ENCODE assay signal across 18 cellular contexts in genomic region chr7:24435002-24435401, GRCh38.
A peak's percentile ranks its signal among the peaks of the same experiment; 100 is the strongest.
DNase-seq lines count a peak whose midpoint lies in the region; ATAC-seq lines count a peak whose summit lies in the region.
"Had no signal": no experiment of that assay in that cellular context is flagged by ENCODE, and none has a peak within 500 bp of the region (broad histone marks: within the 10 kb centered on the region; RNA-seq: fewer than 3 reads in every experiment).

No MANE protein-coding gene starts in this region.

- DNase-seq in NCI-H748 (lab: John Stamatoyannopoulos, UW; ENCODE audit: unreplicated experiment) (peak; percentile 26), NCI-H748 treated with DMSO at 0.1 percent for 48 hours (lab: John Stamatoyannopoulos, UW) (no peak), NCI-H69 (lab: John Stamatoyannopoulos, UW) (peak; percentile 40), iPS DF 4.7 (ENCODE audit: extremely low read depth, low spot score) (peak; percentile 96), HuH-7.5 (ENCODE audit: low spot score) (no peak), immature natural killer cell (no peak)
- DNase-seq: COR-L47, DMS53, GOT3, NCI-H1092, NCI-H187, NCI-H526, Right ventricle myocardium superior had no signal

- no peak overlapping the region for H3K27ac Mint-ChIP-seq in immature natural killer cell
- H3K27ac Mint-ChIP-seq: CD14-positive monocyte had no signal

- H3K4me3 Mint-ChIP-seq in immature natural killer cell, result no peak overlapping the region
- H3K4me3 Mint-ChIP-seq: CD14-positive monocyte had no signal

- peaks cover 0 to 2% (median 2%) of the 10 kb centered on the region in 3 donors for H3K27me3 Mint-ChIP-seq in immature natural killer cell (ENCODE audit: low read depth in 3 of 3)

- H3K36me3 Mint-ChIP-seq in immature natural killer cell, result peaks cover 0 to 6% (median 0%) of the 10 kb centered on the region in 3 donors
- H3K36me3 Mint-ChIP-seq: CD14-positive monocyte had no signal

- ATAC-seq in GM18873 (IDR thresholded peaks at IDR 0.05; ENCODE audit: low FRiP score, unreplicated experiment) (no peak), HG02852 (IDR thresholded peaks at IDR 0.05; ENCODE audit: unreplicated experiment) (no peak)
- ATAC-seq: Panc1, SK-N-SH treated with all-trans-retinoic acid at 6 μM for 48 hours had no signal

- peaks cover 2 to 9% of the 10 kb centered on the region in 2 donors for H3K4me1 Mint-ChIP-seq in immature natural killer cell
- H3K4me1 Mint-ChIP-seq: CD14-positive monocyte had no signal

- H3K9me3 Mint-ChIP-seq in immature natural killer cell, result no peaks in the 10 kb centered on the region

Comparison
In these comparisons a context has a peak if more than half of its experiments do, and no peak if none do; other contexts are left out.
1. DNase-seq: peak in NCI-H748 (single experiment), NCI-H69 (single experiment) and iPS DF 4.7 (single experiment); none in NCI-H748 treated with DMSO at 0.1 percent for 48 hours (single experiment), HuH-7.5 (single experiment) and immature natural killer cell (0 of 3).